21 cellular contexts compared by ENCODE assay signal in the genomic region with DNA sequence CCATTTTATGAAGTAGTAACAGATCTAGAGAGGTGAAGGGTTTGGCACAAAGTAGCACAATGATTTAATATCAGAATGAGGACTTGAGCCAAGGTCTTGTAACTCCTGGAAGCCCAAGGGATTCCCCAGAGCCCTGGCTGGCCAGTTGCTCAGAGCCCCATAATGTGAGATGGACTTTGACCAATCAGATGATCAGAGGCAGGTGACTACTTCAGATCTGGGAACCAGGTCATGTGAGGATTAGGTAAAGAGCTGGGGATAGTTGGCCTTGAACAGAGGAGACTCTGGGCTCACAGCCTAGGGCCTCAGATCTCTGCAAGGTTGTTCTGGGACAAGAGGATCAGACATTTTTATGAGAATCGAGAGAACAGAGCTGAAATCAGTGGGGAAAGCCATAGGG. TPM values are rescaled to one million over a fixed set of nuclear protein-coding genes. Genes with fewer than 3 reads are reported as not detected.
DNase-seq lines count a peak whose midpoint lies in the region; ATAC-seq and TF ChIP-seq lines count a peak whose summit lies in the region.
"Had no signal": no experiment of that assay in that cellular context is flagged by ENCODE, and none has a peak within 500 bp of the region (broad histone marks: within the 10 kb centered on the region; RNA-seq: fewer than 3 reads in every experiment).

No MANE protein-coding gene starts in this region.

- peak overlapping the region; percentile 51 for H3K27ac Mint-ChIP-seq in activated T-cell treated with anti-CD3 and anti-CD28 coated beads, Interleukin-2, amount 50 U/mL, for 24 hours
- H3K27ac Mint-ChIP-seq in memory B cell: peak overlapping the region; percentile 1
- peak overlapping the region; percentile 73 for H3K27ac Mint-ChIP-seq in stimulated activated naive B cell treated with anti-CD40 and anti-IgM and Interleukin-4, amounts not matched to agents 10 μg/mL and 1 μg/mL and 100 μg/mL, for 72 hours
- H3K27ac Mint-ChIP-seq: activated CD4-positive, alpha-beta memory T cell treated with anti-CD3 and anti-CD28 coated beads for 36 hours had no signal

- no peak for TF ChIP-seq CTCF in adrenal gland (IDR thresholded peaks at IDR 0.05)

- no peak for TF ChIP-seq POLR2A in adrenal gland (IDR thresholded peaks at IDR 0.05)

- intact Hi-C loops in adrenal gland (cut with DNase I): loop anchor here in 1 of 2 donors (10.0 kb wide), 1 partner anchor 527 kb away; no protein-coding TSS in a partner anchor

- no peak for DNase-seq in activated T-cell treated with anti-CD3 and anti-CD28 coated beads, Interleukin-2, amount 50 U/mL, for 24 hours
- DNase-seq in activated T-cell treated with anti-CD3 and anti-CD28 coated beads for 4 hours (no peak), adrenal gland (peak; percentile 48 to 85 (median 80)), memory B cell (ENCODE audit: low spot score in 2 of 2) (no peak), activated gamma-delta T cell (lab: John Stamatoyannopoulos, UW) (no peak)
- DNase-seq in stimulated activated naive B cell treated with anti-CD40 and anti-IgM and Interleukin-4, amounts not matched to agents 10 μg/mL and 1 μg/mL and 100 μg/mL, for 72 hours: no peak
- DNase-seq: activated CD4-positive, alpha-beta memory T cell treated with anti-CD3 and anti-CD28 coated beads for 36 hours; activated naive CD4-positive, alpha-beta T cell treated with anti-CD3 and anti-CD28 coated beads, Interleukin-2, amount 50 U/mL, for 16 hours; activated T-cell treated with anti-CD3 and anti-CD28 coated beads, Interleukin-2, amount 50 U/mL, for 4 hours; C1 segment of cervical spinal cord; KBM-7; MV-4-11; NCI-H2029; stimulated activated CD4-positive, alpha-beta T cell treated with anti-CD3 and anti-CD28 coated beads, Interleukin-4, amount 100 ng/mL, for 4 hours had no signal

- no peaks in the 10 kb centered on the region for H3K27me3 ChIP-seq in adrenal gland
- H3K27me3 ChIP-seq: suprapubic skin had no signal

- peaks cover 0 to 7% of the 10 kb centered on the region in 2 donors for H3K4me1 ChIP-seq in adrenal gland (replicated peaks in 1 of 2)
- H3K4me1 ChIP-seq: prostate gland, suprapubic skin had no signal

- no peak overlapping the region for H3K4me3 Mint-ChIP-seq in activated T-cell treated with anti-CD3 and anti-CD28 coated beads, Interleukin-2, amount 50 U/mL, for 24 hours
- no peak overlapping the region for H3K4me3 Mint-ChIP-seq in memory B cell
- H3K4me3 Mint-ChIP-seq in stimulated activated naive B cell treated with anti-CD40 and anti-IgM and Interleukin-4, amounts not matched to agents 10 μg/mL and 1 μg/mL and 100 μg/mL, for 72 hours: no peak overlapping the region
- H3K4me3 Mint-ChIP-seq: activated CD4-positive, alpha-beta memory T cell treated with anti-CD3 and anti-CD28 coated beads for 36 hours; activated T-cell treated with anti-CD3 and anti-CD28 coated beads, Interleukin-2, amount 50 U/mL, for 4 hours; nephron had no signal

- H3K36me3 ChIP-seq in adrenal gland (replicated peaks in 1 of 2): no peaks in the 10 kb centered on the region
- H3K36me3 ChIP-seq: prostate gland, suprapubic skin had no signal

- no peaks in the 10 kb centered on the region for H3K9me3 Mint-ChIP-seq in activated T-cell treated with anti-CD3 and anti-CD28 coated beads, Interleukin-2, amount 50 U/mL, for 24 hours
- H3K9me3 Mint-ChIP-seq in memory B cell: no peaks in the 10 kb centered on the region
- H3K9me3 Mint-ChIP-seq in stimulated activated naive B cell treated with anti-CD40 and anti-IgM and Interleukin-4, amounts not matched to agents 10 μg/mL and 1 μg/mL and 100 μg/mL, for 72 hours: peaks cover 0 to 2% of the 10 kb centered on the region in 2 donors
- H3K9me3 Mint-ChIP-seq: activated CD4-positive, alpha-beta memory T cell treated with anti-CD3 and anti-CD28 coated beads for 36 hours; activated T-cell treated with anti-CD3 and anti-CD28 coated beads, Interleukin-2, amount 50 U/mL, for 4 hours; nephron had no signal

- no peaks in the 10 kb centered on the region for H3K9me3 ChIP-seq in adrenal gland (replicated peaks in 1 of 3)
- H3K9me3 ChIP-seq: prostate gland, suprapubic skin had no signal

- H3K36me3 Mint-ChIP-seq in activated T-cell treated with anti-CD3 and anti-CD28 coated beads, Interleukin-2, amount 50 U/mL, for 24 hours (ENCODE audit: low read depth): peaks cover 52% of the 10 kb centered on the region
- peaks cover 32% of the 10 kb centered on the region for H3K36me3 Mint-ChIP-seq in memory B cell
- H3K36me3 Mint-ChIP-seq in stimulated activated naive B cell treated with anti-CD40 and anti-IgM and Interleukin-4, amounts not matched to agents 10 μg/mL and 1 μg/mL and 100 μg/mL, for 72 hours: peaks cover 34 to 41% of the 10 kb centered on the region in 2 donors

- H3K4me3 ChIP-seq in adrenal gland: no peak overlapping the region
- H3K4me3 ChIP-seq: prostate gland, suprapubic skin had no signal

- H3K4me1 Mint-ChIP-seq in activated T-cell treated with anti-CD3 and anti-CD28 coated beads, Interleukin-2, amount 50 U/mL, for 24 hours (ENCODE audit: low read depth): peaks cover 15% of the 10 kb centered on the region
- H3K4me1 Mint-ChIP-seq in memory B cell: peaks cover 14% of the 10 kb centered on the region
- H3K4me1 Mint-ChIP-seq in stimulated activated naive B cell treated with anti-CD40 and anti-IgM and Interleukin-4, amounts not matched to agents 10 μg/mL and 1 μg/mL and 100 μg/mL, for 72 hours: peaks cover 19 to 43% of the 10 kb centered on the region in 2 donors

- no peak overlapping the region for H3K27ac ChIP-seq in adrenal gland
- H3K27ac ChIP-seq: prostate gland, suprapubic skin had no signal

- 45 to 73% (median 57%) methylated on average over 1 of the region's 1 CpG for WGBS in adrenal gland, 4 donors

- ATAC-seq in memory B cell (ENCODE audit: low read depth) (no peak), GM18502 (IDR thresholded peaks at IDR 0.05; ENCODE audit: poor library complexity, unreplicated experiment) (no peak), GM21515 (IDR thresholded peaks at IDR 0.05; ENCODE audit: unreplicated experiment) (no peak)
- no peak for ATAC-seq in stimulated activated naive B cell treated with anti-CD40 and anti-IgM and Interleukin-4, amounts not matched to agents 10 μg/mL and 1 μg/mL and 100 μg/mL, for 72 hours (replicated peaks)
- ATAC-seq: activated T-cell treated with anti-CD3 and anti-CD28 coated beads, Interleukin-2, amount 50 U/mL, for 4 hours had no signal

- no peaks in the 10 kb centered on the region for H3K27me3 Mint-ChIP-seq in activated T-cell treated with anti-CD3 and anti-CD28 coated beads, Interleukin-2, amount 50 U/mL, for 24 hours
- H3K27me3 Mint-ChIP-seq in memory B cell: no peaks in the 10 kb centered on the region
- H3K27me3 Mint-ChIP-seq in stimulated activated naive B cell treated with anti-CD40 and anti-IgM and Interleukin-4, amounts not matched to agents 10 μg/mL and 1 μg/mL and 100 μg/mL, for 72 hours: no peaks in the 10 kb centered on the region
- H3K27me3 Mint-ChIP-seq: activated CD4-positive, alpha-beta memory T cell treated with anti-CD3 and anti-CD28 coated beads for 36 hours had no signal

RNA-seq across cellular contexts. Expression of gene SHISAL2A, which starts 18.9 kb away (rescaled TPM):
- total RNA-seq in adrenal gland: under 1 TPM in 5 of 8 donors, not detected in 3; 0.40 to 0.79 (median 0.55) TPM
- 1 to 10 TPM in 1 of 3 donors, under 1 TPM in 2; 0.20 to 1.9 (median 0.57) TPM for polyA plus RNA-seq in adrenal gland
- total RNA-seq: A673, lung microvascular endothelial cell, suprapubic skin had no signal

RNA-seq across cellular contexts. Expression of gene COA7, which starts 46.2 kb away (rescaled TPM):
- total RNA-seq in adrenal gland: 10 to 100 TPM in 7 of 8 donors, 1 to 10 TPM in 1; 8.1 to 34.5 (median 13.8) TPM
- polyA plus RNA-seq in adrenal gland: 10 to 100 TPM in 1 of 3 donors, 1 to 10 TPM in 2; 3.1 to 18.0 (median 4.3) TPM

RNA-seq across cellular contexts. Expression of gene GPX7, which starts 49.7 kb away (rescaled TPM):
- 10 to 100 TPM in 7 of 8 donors, 1 to 10 TPM in 1; 4.2 to 29.5 (median 15.9) TPM for total RNA-seq in adrenal gland
- polyA plus RNA-seq in adrenal gland: 10 to 100 TPM in 2 of 3 donors, 1 to 10 TPM in 1; 8.9 to 15.6 (median 15.5) TPM

Comparison
In these comparisons a context has a peak if more than half of its experiments do, and no peak if none do; other contexts are left out.
1. DNase-seq: peak in adrenal gland (7 of 7); none in activated T-cell treated with anti-CD3 and anti-CD28 coated beads, Interleukin-2, amount 50 U/mL, for 24 hours (single experiment), activated T-cell treated with anti-CD3 and anti-CD28 coated beads for 4 hours (single experiment), memory B cell (0 of 2), stimulated activated naive B cell treated with anti-CD40 and anti-IgM and Interleukin-4, amounts not matched to agents 10 μg/mL and 1 μg/mL and 100 μg/mL, for 72 hours (single experiment) and activated gamma-delta T cell (single experiment).
2. H3K27ac Mint-ChIP-seq: peak in every context shown above with its lines; median percentile 73 in stimulated activated naive B cell treated with anti-CD40 and anti-IgM and Interleukin-4, amounts not matched to agents 10 μg/mL and 1 μg/mL and 100 μg/mL, for 72 hours; 51 in activated T-cell treated with anti-CD3 and anti-CD28 coated beads, Interleukin-2, amount 50 U/mL, for 24 hours; 1 in memory B cell.